8 cellular contexts compared by ENCODE assay signal in the genomic region with DNA sequence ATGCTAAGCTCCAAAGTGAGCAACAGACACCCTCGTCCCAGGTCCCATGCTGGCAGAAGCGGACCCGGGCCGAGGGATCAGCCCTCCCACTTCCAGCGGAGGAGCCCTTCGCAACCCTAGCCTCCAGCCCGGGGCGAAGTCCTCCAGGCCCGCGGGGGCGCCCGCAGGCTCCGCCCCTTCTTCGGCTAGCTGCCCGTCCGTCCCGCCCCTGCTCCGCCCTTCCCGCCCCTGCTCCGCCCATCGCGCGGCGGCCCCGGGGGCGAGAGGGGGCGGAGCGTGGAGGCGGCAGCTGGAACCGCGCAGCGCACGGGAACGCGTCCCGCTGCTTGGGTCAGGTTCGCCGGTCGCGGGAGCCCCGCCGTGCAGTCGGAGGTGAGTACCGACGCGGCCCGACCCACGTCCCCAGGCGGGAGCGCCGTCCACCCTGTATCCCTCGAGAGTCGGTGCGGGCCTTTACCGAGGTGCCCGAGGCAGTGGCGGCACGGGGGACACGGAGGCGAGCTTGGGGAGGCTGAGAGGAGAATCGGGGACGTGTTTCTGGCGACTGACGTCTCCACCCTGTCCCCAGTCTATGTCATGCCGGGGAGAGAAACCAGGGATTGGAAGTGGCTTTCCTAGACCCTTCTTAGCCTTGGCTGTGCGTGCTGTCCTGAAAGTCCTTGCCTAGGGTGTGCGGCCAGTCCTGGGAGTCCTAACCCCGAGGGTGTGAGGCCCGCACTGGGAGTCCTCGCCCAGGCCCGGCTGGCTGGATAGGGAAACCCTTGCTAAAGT. TPM values are rescaled to one million over a fixed set of nuclear protein-coding genes. Genes with fewer than 3 reads are reported as not detected.
DNase-seq lines count a peak whose midpoint lies in the region; ATAC-seq and TF ChIP-seq lines count a peak whose summit lies in the region.

A gene (plus strand): TSS at position 280 of the 771 bp plus-strand sequence. CDS start 20,864 bp downstream, outside the sequence.

- no peaks in the 10 kb centered on the region for H3K9me3 ChIP-seq in MG63
- H3K9me3 ChIP-seq in ovary = no peaks in the 10 kb centered on the region
- H3K9me3 ChIP-seq in thoracic aorta = no peaks in the 10 kb centered on the region

- peaks cover 21% of the 10 kb centered on the region for H3K4me1 Mint-ChIP-seq in activated naive CD8-positive, alpha-beta T cell (ENCODE audit: low read depth)
- peaks cover 2% of the 10 kb centered on the region for H3K4me1 Mint-ChIP-seq in glutamatergic neuron (ENCODE audit: low read depth, unreplicated experiment)

- H3K36me3 ChIP-seq in GM06990 (ENCODE audit: control insufficient read depth, insufficient read depth, low read length) = no peaks in the 10 kb centered on the region
- no peaks in the 10 kb centered on the region for H3K36me3 ChIP-seq in MG63
- no peaks in the 10 kb centered on the region for H3K36me3 ChIP-seq in ovary
- no peaks in the 10 kb centered on the region for H3K36me3 ChIP-seq in thoracic aorta

- no peak for TF ChIP-seq EP300 in ovary (IDR thresholded peaks at IDR 0.05)

- TF ChIP-seq CTCF in GM06990 (IDR thresholded peaks at IDR 0.05; ENCODE audit: insufficient read depth, low read length, poor library complexity, severe bottlenecking) = no peak
- TF ChIP-seq CTCF in glutamatergic neuron (IDR thresholded peaks at IDR 0.05; ENCODE audit: partially characterized antibody, unreplicated experiment) = no peak
- TF ChIP-seq CTCF in ovary (IDR thresholded peaks at IDR 0.05) = no peak
- no peak for TF ChIP-seq CTCF in thoracic aorta (IDR thresholded peaks at IDR 0.05)

- 0 to 1% (median 1%) methylated on average over 22 to 71 of the region's 71 CpGs for WGBS in ovary, 3 donors

- H3K4me3 ChIP-seq in GM06990 (replicated peaks; ENCODE audit: low read depth, low read length) = peak within 1 kb of the TSS; percentile 86
- H3K4me3 ChIP-seq in MG63 = peak within 1 kb of the TSS; percentile 72
- H3K4me3 ChIP-seq in ovary = peak within 1 kb of the TSS; percentile 90
- peak within 1 kb of the TSS; percentile 82 for H3K4me3 ChIP-seq in thoracic aorta

- peak within 1 kb of the TSS; percentile 61 for H3K27ac Mint-ChIP-seq in activated naive CD8-positive, alpha-beta T cell
- no peak within 1 kb of the TSS for H3K27ac Mint-ChIP-seq in glutamatergic neuron (ENCODE audit: unreplicated experiment)

- peaks cover 9% of the 10 kb centered on the region for H3K27me3 Mint-ChIP-seq in activated naive CD8-positive, alpha-beta T cell
- H3K27me3 Mint-ChIP-seq in glutamatergic neuron (ENCODE audit: unreplicated experiment) = peaks cover 8% of the 10 kb centered on the region

- H3K36me3 Mint-ChIP-seq in activated naive CD8-positive, alpha-beta T cell = peaks cover 2% of the 10 kb centered on the region
- H3K36me3 Mint-ChIP-seq in glutamatergic neuron (ENCODE audit: unreplicated experiment) = no peaks in the 10 kb centered on the region

- intact Hi-C loops in ovary (cut with DNase I) = loop anchor here in 3 of 4 donors (5.0 to 10.0 kb wide), 3 partner anchors 50 to 588 kb away; a partner anchor contains a TSS

- no peaks in the 10 kb centered on the region for H3K9me3 Mint-ChIP-seq in activated naive CD8-positive, alpha-beta T cell (ENCODE audit: low read depth)
- no peaks in the 10 kb centered on the region for H3K9me3 Mint-ChIP-seq in glutamatergic neuron (ENCODE audit: unreplicated experiment)

- peaks cover 8% of the 10 kb centered on the region for H3K4me1 ChIP-seq in ovary (ENCODE audit: insufficient read depth)
- peaks cover 16 to 32% of the 10 kb centered on the region in 2 donors for H3K4me1 ChIP-seq in thoracic aorta (ENCODE audit: control insufficient read depth in 1 of 2, low read depth in 2 of 2)

- H3K27ac ChIP-seq in ovary (peak within 1 kb of the TSS; percentile 47 to 71), thoracic aorta (peak within 1 kb of the TSS; percentile 78 to 90)

- DNase-seq in GM06990 (ENCODE audit: extremely low read depth, insufficient read length) (peak; percentile 84), HCEC 1CT (peak; percentile 87), MG63 (peak; percentile 78), SKM-1 (lab: John Stamatoyannopoulos, UW; ENCODE audit: unreplicated experiment) (peak; percentile 63), glutamatergic neuron (peak; percentile 93), ovary (peak; percentile 89 to 95 (median 94)), thoracic aorta (ENCODE audit: low spot score) (peak; percentile 39)

- no peaks in the 10 kb centered on the region; the same call in 1 of the 2 replicates for H3K27me3 ChIP-seq in GM06990 (replicated peaks; ENCODE audit: control insufficient read depth, insufficient read depth, low read length)
- H3K27me3 ChIP-seq in MG63 = no peaks in the 10 kb centered on the region
- H3K27me3 ChIP-seq in ovary = no peaks in the 10 kb centered on the region
- H3K27me3 ChIP-seq in thoracic aorta (replicated peaks; ENCODE audit: insufficient read depth) = no peaks in the 10 kb centered on the region

- peak within 1 kb of the TSS; percentile 88 for H3K4me3 Mint-ChIP-seq in activated naive CD8-positive, alpha-beta T cell
- H3K4me3 Mint-ChIP-seq in glutamatergic neuron (ENCODE audit: unreplicated experiment) = peak within 1 kb of the TSS; percentile 87

- peak; percentile 83 for TF ChIP-seq POLR2A in ovary (IDR thresholded peaks at IDR 0.05)

- peak; percentile 96 for ATAC-seq in thoracic aorta (ENCODE audit: insufficient number of reproducible peaks, low FRiP score, low read depth)

RNA-seq across cellular contexts. Expression of the gene that starts here (rescaled TPM):
- total RNA-seq in MG63 (2014; rRNA removed; shearing (Covaris generic); ENCODE audit: low replicate concordance) = 27.9 and 29.2 TPM in 2 replicates
- total RNA-seq in glutamatergic neuron (ENCODE audit: unreplicated experiment) = 17.6 TPM
- 10 to 100 TPM; 21.8 to 46.3 (median 30.5) TPM for total RNA-seq in ovary
- 100 to 1,000 TPM in 1 of 2 donors, 10 to 100 TPM in 1; 15.6 to 111 TPM for polyA plus RNA-seq in ovary
- 10 to 100 TPM; 28.6 to 32.9 TPM for total RNA-seq in thoracic aorta

Comparison
In these comparisons a context has a peak if more than half of its experiments do, and no peak if none do; other contexts are left out.
1. Peak in every context shown above with its lines: DNase-seq, ATAC-seq, H3K4me3 ChIP-seq and H3K27ac ChIP-seq.
2. DNase-seq: peak in every context shown above with its lines; median percentile 94 in ovary; 93 in glutamatergic neuron; 87 in HCEC 1CT; 84 in GM06990; 78 in MG63; 63 in SKM-1; 39 in thoracic aorta.